In genomic region chr9:122498883-122499288, GRCh38 we compare ENCODE assay signal across 8 cellular contexts. TPM values are rescaled to one million over a fixed set of nuclear protein-coding genes. Genes with fewer than 3 reads are reported as not detected.
DNase-seq lines count a peak whose midpoint lies in the region; ATAC-seq, FAIRE-seq and TF ChIP-seq lines count a peak whose summit lies in the region.

No MANE protein-coding gene starts in this region.

- WGBS in aorta, 2 donors: 55 to 59% methylated on average over 2 of the region's 2 CpGs

- no peak overlapping the region for H3K9ac ChIP-seq in kidney (ENCODE audit: low read length in 2 of 2)

- intact Hi-C loops in kidney (cut with DNase I): no loop called here
- intact Hi-C loops in aorta (cut with DNase I): no loop called here

- ATAC-seq in GM21390 (IDR thresholded peaks at IDR 0.05; ENCODE audit: unreplicated experiment): peak; percentile 51
- peak; percentile 33 for ATAC-seq in aorta (ENCODE audit: low FRiP score)

- FAIRE-seq in kidney (lab: Jason Lieb, UNC): no peak

- H3K9me3 ChIP-seq in kidney (ENCODE audit: control insufficient read depth in 1 of 2, low read length in 2 of 2) (no peaks in the 10 kb centered on the region), aorta (ENCODE audit: control insufficient read depth, low read length) (peaks cover 8% of the 10 kb centered on the region)

- no peak overlapping the region for H3K27ac ChIP-seq in kidney (ENCODE audit: low read depth in 2 of 2, low read length in 2 of 2)
- no peak overlapping the region for H3K27ac ChIP-seq in aorta (ENCODE audit: low read depth in 1 of 2, low read length in 2 of 2)

- no peaks in the 10 kb centered on the region for H3K27me3 ChIP-seq in aorta (ENCODE audit: control insufficient read depth in 1 of 2, insufficient read depth in 2 of 2, low read length in 1 of 2)

- H3K36me3 ChIP-seq in kidney (ENCODE audit: control insufficient read depth in 1 of 2, insufficient read depth in 2 of 2, low read length in 2 of 2): no peaks in the 10 kb centered on the region
- H3K36me3 ChIP-seq in aorta (ENCODE audit: control insufficient read depth in 1 of 2, insufficient read depth in 2 of 2, low read length in 1 of 2): no peaks in the 10 kb centered on the region

- TF ChIP-seq CTCF in kidney (IDR thresholded peaks at IDR 0.05; ENCODE audit: borderline replicate concordance, extremely low read depth, insufficient read depth): peak; percentile 52

- no peak overlapping the region for H3K4me3 ChIP-seq in kidney (ENCODE audit: low read length in 2 of 2)
- no peak overlapping the region for H3K4me3 ChIP-seq in aorta (ENCODE audit: low read length in 2 of 2)

- no peaks in the 10 kb centered on the region for H3K4me1 ChIP-seq in kidney (ENCODE audit: control insufficient read depth in 1 of 2, insufficient read depth in 1 of 2, low read depth in 1 of 2, low read length in 2 of 2)
- H3K4me1 ChIP-seq in aorta (ENCODE audit: control insufficient read depth in 1 of 2, insufficient read depth in 2 of 2, low read length in 2 of 2): no peaks in the 10 kb centered on the region

- DNase-seq in NCI-H1105 treated with DMSO at 0.1 percent for 48 hours (lab: John Stamatoyannopoulos, UW): peak; percentile 14
- DNase-seq in NCI-H1105 (lab: John Stamatoyannopoulos, UW): no peak
- DNase-seq in NCI-H226: peak; percentile 58
- peak; percentile 52 for DNase-seq in amniotic epithelial cell (ENCODE audit: low read depth)
- no peak for DNase-seq in kidney
- DNase-seq in aorta: no peak
- no peak for DNase-seq in midbrain (lab: John Stamatoyannopoulos, UW)

RNA-seq across cellular contexts. Expression of gene OR1J2, which starts 11.7 kb away (rescaled TPM):
- total RNA-seq in kidney: not detected
- not detected for polyA plus RNA-seq in kidney (ENCODE audit: insufficient read depth, low read depth, low replicate concordance)
- not detected for total RNA-seq in aorta
- not detected for polyA plus RNA-seq in aorta

RNA-seq across cellular contexts. Expression of gene OR1J4, which starts 20.1 kb away (rescaled TPM):
- total RNA-seq in kidney (not detected), aorta (not detected)
- polyA plus RNA-seq in kidney (ENCODE audit: insufficient read depth, low read depth, low replicate concordance) (not detected), aorta (not detected)

RNA-seq across cellular contexts. Expression of gene OR1J1, which starts 21.2 kb away (rescaled TPM):
- total RNA-seq in kidney (not detected), aorta (not detected)
- polyA plus RNA-seq in kidney (ENCODE audit: insufficient read depth, low read depth, low replicate concordance) (not detected), aorta (not detected)

RNA-seq across cellular contexts. Expression of gene OR1N1, which starts 28.2 kb away (rescaled TPM):
- total RNA-seq in kidney (not detected), aorta (not detected)
- polyA plus RNA-seq in kidney (ENCODE audit: insufficient read depth, low read depth, low replicate concordance) (not detected), aorta (not detected)

RNA-seq across cellular contexts. Expression of gene OR1N2, which starts 54.0 kb away (rescaled TPM):
- total RNA-seq in kidney: not detected
- polyA plus RNA-seq in kidney (ENCODE audit: insufficient read depth, low read depth, low replicate concordance): not detected
- not detected for total RNA-seq in aorta
- not detected for polyA plus RNA-seq in aorta

Comparison
In these comparisons a context has a peak if more than half of its experiments do, and no peak if none do; other contexts are left out.
1. DNase-seq: peak in NCI-H1105 treated with DMSO at 0.1 percent for 48 hours (single experiment), NCI-H226 (single experiment) and amniotic epithelial cell (single experiment); none in NCI-H1105 (single experiment), kidney (single experiment), aorta (0 of 2) and midbrain (single experiment).